18 cellular contexts compared by ENCODE assay signal in the genomic region with DNA sequence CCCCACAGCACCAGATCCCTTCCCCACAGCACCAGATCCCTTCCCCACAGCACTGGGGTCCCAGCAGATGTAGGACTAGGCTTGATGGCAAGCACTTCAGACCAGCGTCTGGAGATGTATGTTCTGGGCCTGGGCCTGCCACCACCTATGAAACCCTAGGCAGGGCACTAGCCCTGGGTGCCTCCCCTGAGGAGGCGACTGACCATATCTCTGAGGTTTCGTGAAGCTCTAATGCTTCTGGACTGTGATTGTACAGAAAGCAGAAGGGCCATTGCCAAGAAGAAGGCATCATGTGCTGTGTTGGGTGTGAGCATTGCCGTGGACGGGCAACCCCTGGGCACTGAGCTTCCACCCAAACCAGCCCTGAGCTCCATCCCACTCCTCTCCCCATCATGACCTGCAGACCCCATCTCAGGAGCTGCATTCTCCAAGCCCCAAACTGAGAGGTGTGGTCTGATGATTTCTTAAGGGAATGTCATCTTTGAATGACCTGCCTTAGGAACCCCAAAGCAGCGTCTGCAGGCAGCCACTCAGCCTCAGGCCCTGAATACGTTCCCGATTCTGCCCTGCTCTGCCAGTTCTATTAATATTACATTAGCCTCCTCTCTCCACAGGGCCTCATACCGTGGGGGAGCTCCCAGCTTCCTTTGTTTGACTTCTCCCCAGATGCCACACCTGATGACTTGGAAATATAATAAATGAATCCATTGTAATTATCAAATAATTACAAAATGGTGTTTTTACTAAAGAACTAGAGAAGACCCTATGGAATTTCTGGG.
DNase-seq lines count a peak whose midpoint lies in the region; ATAC-seq and TF ChIP-seq lines count a peak whose summit lies in the region.
"Had no signal": no experiment of that assay in that cellular context is flagged by ENCODE, and none has a peak within 500 bp of the region (broad histone marks: within the 10 kb centered on the region; RNA-seq: fewer than 3 reads in every experiment).

No MANE protein-coding gene starts in this region.

- no peak overlapping the region for H3K4me2 ChIP-seq in neuronal stem cell (ENCODE audit: insufficient read depth, low read length, poor library complexity, severe bottlenecking)

- H3K79me1 ChIP-seq in neuronal stem cell (ENCODE audit: low read depth, low read length), result no peaks in the 10 kb centered on the region

- H2BK120ac ChIP-seq in neuronal stem cell (ENCODE audit: low read depth, low read length), result no peak overlapping the region

- H3K4me1 ChIP-seq in neuronal stem cell (ENCODE audit: control insufficient read depth in 2 of 2, insufficient read depth in 1 of 2, low read depth in 1 of 2, low read length in 2 of 2) (peaks cover 0 to 4% of the 10 kb centered on the region in 2 donors), A673 (ENCODE audit: insufficient read depth, low read length, poor library complexity, severe bottlenecking) (peaks cover 12% of the 10 kb centered on the region)
- H3K4me1 ChIP-seq: BE2C had no signal

- TF ChIP-seq CTCF in A673 (conservative IDR thresholded peaks at IDR 0.05; ENCODE audit: low read depth, low read length), result no peak

- H3K36me3 ChIP-seq in neuronal stem cell (replicated peaks in 1 of 2; ENCODE audit: control insufficient read depth in 2 of 2, insufficient read depth in 2 of 2, low read length in 2 of 2), result no peaks in the 10 kb centered on the region
- H3K36me3 ChIP-seq in A673 (ENCODE audit: insufficient read depth, low read length, poor library complexity, severe bottlenecking), result no peaks in the 10 kb centered on the region
- H3K36me3 ChIP-seq: BE2C, HAP-1 had no signal

- H3K27me3 ChIP-seq in neuronal stem cell (ENCODE audit: control insufficient read depth in 3 of 3, insufficient read depth in 3 of 3, low read depth in 1 of 3, low read length in 3 of 3), result peaks cover 0 to 21% (median 0%) of the 10 kb centered on the region in 3 experiments
- H3K27me3 ChIP-seq in A673 (replicated peaks; ENCODE audit: insufficient read depth, low read depth, low read length, poor library complexity), result no peaks in the 10 kb centered on the region
- H3K27me3 ChIP-seq: BE2C had no signal

- no peak for ATAC-seq in stimulated activated naive CD8-positive, alpha-beta T cell treated with anti-CD3 and anti-CD28 coated beads, Interleukin-15, amount 100 ng/mL, for 72 hours
- no peak for ATAC-seq in central memory CD8-positive, alpha-beta T cell (replicated peaks; ENCODE audit: extremely low read depth, poor library complexity, severe bottlenecking)
- ATAC-seq in HG03571 (IDR thresholded peaks at IDR 0.05; ENCODE audit: unreplicated experiment), result no peak

- H2BK15ac ChIP-seq in neuronal stem cell (ENCODE audit: low read length), result no peak overlapping the region

- peak overlapping the region; percentile 30 for H3K9ac ChIP-seq in neuronal stem cell (ENCODE audit: low read depth, low read length, poor library complexity)

- no peak overlapping the region for H4K8ac ChIP-seq in neuronal stem cell (ENCODE audit: low read depth, low read length)

- H3K4me3 ChIP-seq in neuronal stem cell (ENCODE audit: low read length in 2 of 2), result no peak overlapping the region
- no peak overlapping the region for H3K4me3 ChIP-seq in A673 (ENCODE audit: low read depth, low read length, poor library complexity, severe bottlenecking)
- H3K4me3 ChIP-seq: HAP-1 had no signal

- no peaks in the 10 kb centered on the region for H3K27me3 Mint-ChIP-seq in stimulated activated naive CD8-positive, alpha-beta T cell treated with anti-CD3 and anti-CD28 coated beads, Interleukin-15, Interleukin-2, amounts not matched to agents 100 ng/mL and 50 ng/mL, for 24 hours
- no peaks in the 10 kb centered on the region for H3K27me3 Mint-ChIP-seq in stimulated activated naive CD8-positive, alpha-beta T cell treated with anti-CD3 and anti-CD28 coated beads, Interleukin-15, amount 100 ng/mL, for 72 hours
- no peaks in the 10 kb centered on the region for H3K27me3 Mint-ChIP-seq in central memory CD8-positive, alpha-beta T cell
- H3K27me3 Mint-ChIP-seq: CD4-positive, alpha-beta T cell had no signal

- no peak overlapping the region for H3K4ac ChIP-seq in neuronal stem cell (ENCODE audit: low read length)

- no peak overlapping the region for H4K91ac ChIP-seq in neuronal stem cell (ENCODE audit: low read depth, low read length, poor library complexity)

- peaks cover 18% of the 10 kb centered on the region for H3K4me1 Mint-ChIP-seq in stimulated activated naive CD8-positive, alpha-beta T cell treated with anti-CD3 and anti-CD28 coated beads, Interleukin-15, Interleukin-2, amounts not matched to agents 100 ng/mL and 50 ng/mL, for 24 hours (ENCODE audit: low read depth)
- peaks cover 29% of the 10 kb centered on the region for H3K4me1 Mint-ChIP-seq in stimulated activated naive CD8-positive, alpha-beta T cell treated with anti-CD3 and anti-CD28 coated beads, Interleukin-15, amount 100 ng/mL, for 72 hours
- peaks cover 36% of the 10 kb centered on the region for H3K4me1 Mint-ChIP-seq in central memory CD8-positive, alpha-beta T cell

- no peak overlapping the region for H2AFZ ChIP-seq in neuronal stem cell (ENCODE audit: low read length)

- no peak for DNase-seq in stimulated activated naive CD8-positive, alpha-beta T cell treated with anti-CD3 and anti-CD28 coated beads, Interleukin-15, amount 100 ng/mL, for 72 hours
- no peak for DNase-seq in central memory CD8-positive, alpha-beta T cell (ENCODE audit: low spot score in 2 of 2)
- no peak for DNase-seq in neuronal stem cell (ENCODE audit: low spot score)
- DNase-seq in DMS153 treated with DMSO at 0.1 percent for 48 hours (lab: John Stamatoyannopoulos, UW; ENCODE audit: unreplicated experiment), result no peak
- no peak for DNase-seq in A673 (ENCODE audit: low spot score)
- DNase-seq: BE2C; Calu3; CD4-positive, alpha-beta T cell; Karpas-422; NCI-H1105 treated with DMSO at 0.1 percent for 48 hours; NCI-H1694 treated with DMSO at 0.1 percent for 48 hours; NCI-H2107; NCI-H345; NCI-H69; SIG-M5 had no signal

- peak overlapping the region; percentile 77 for H2AK5ac ChIP-seq in neuronal stem cell (ENCODE audit: low read depth, low read length)

- H3K14ac ChIP-seq in neuronal stem cell (ENCODE audit: low read length), result peak overlapping the region; percentile 90

- no peak overlapping the region for H2BK12ac ChIP-seq in neuronal stem cell (ENCODE audit: low read length)

- BruUV-seq in A673 (replicated peaks; lab: Mats Ljungman, UMichigan), result no TSS peak

- CTCF ChIA-PET in A673 (lab: Charles Lee), result interaction anchor here (0.9 kb wide), 1 partner anchor 64 kb away, joined by 4 read pairs; no protein-coding TSS in a partner anchor

- H3K36me3 Mint-ChIP-seq in stimulated activated naive CD8-positive, alpha-beta T cell treated with anti-CD3 and anti-CD28 coated beads, Interleukin-15, Interleukin-2, amounts not matched to agents 100 ng/mL and 50 ng/mL, for 24 hours (ENCODE audit: low read depth), result no peaks in the 10 kb centered on the region
- H3K36me3 Mint-ChIP-seq in central memory CD8-positive, alpha-beta T cell (ENCODE audit: insufficient read depth), result peaks cover 3% of the 10 kb centered on the region

- no peak overlapping the region for H3K4me3 Mint-ChIP-seq in stimulated activated naive CD8-positive, alpha-beta T cell treated with anti-CD3 and anti-CD28 coated beads, Interleukin-15, Interleukin-2, amounts not matched to agents 100 ng/mL and 50 ng/mL, for 24 hours
- H3K4me3 Mint-ChIP-seq in stimulated activated naive CD8-positive, alpha-beta T cell treated with anti-CD3 and anti-CD28 coated beads, Interleukin-15, amount 100 ng/mL, for 72 hours, result no peak overlapping the region
- H3K4me3 Mint-ChIP-seq in central memory CD8-positive, alpha-beta T cell, result no peak overlapping the region
- H3K4me3 Mint-ChIP-seq: CD4-positive, alpha-beta T cell had no signal

- intact Hi-C loops in A673 (cut with micrococcal nuclease; ENCODE audit: unreplicated experiment), result loop anchor here (5.0 to 10.0 kb wide), 6 partner anchors 80 to 765 kb away; a partner anchor contains a TSS

- POLR2A ChIA-PET in A673 (lab: Charles Lee; ENCODE audit: low non-redundant PET), result no interaction called here

- H3K9me3 Mint-ChIP-seq in stimulated activated naive CD8-positive, alpha-beta T cell treated with anti-CD3 and anti-CD28 coated beads, Interleukin-15, Interleukin-2, amounts not matched to agents 100 ng/mL and 50 ng/mL, for 24 hours, result no peaks in the 10 kb centered on the region
- H3K9me3 Mint-ChIP-seq in stimulated activated naive CD8-positive, alpha-beta T cell treated with anti-CD3 and anti-CD28 coated beads, Interleukin-15, amount 100 ng/mL, for 72 hours, result no peaks in the 10 kb centered on the region
- no peaks in the 10 kb centered on the region for H3K9me3 Mint-ChIP-seq in central memory CD8-positive, alpha-beta T cell
- H3K9me3 Mint-ChIP-seq: CD4-positive, alpha-beta T cell had no signal

- peak overlapping the region; percentile 62 for H3K23ac ChIP-seq in neuronal stem cell (ENCODE audit: low read depth, low read length, poor library complexity)

- no peak overlapping the region for H3K18ac ChIP-seq in neuronal stem cell (ENCODE audit: low read length)

- peaks cover 0 to 1% of the 10 kb centered on the region in 2 donors for H3K9me3 ChIP-seq in neuronal stem cell (replicated peaks in 1 of 2; ENCODE audit: control insufficient read depth in 2 of 2, insufficient read depth in 1 of 2, low read depth in 1 of 2, low read length in 2 of 2)
- no peaks in the 10 kb centered on the region for H3K9me3 ChIP-seq in A673 (ENCODE audit: low read depth, low read length, poor library complexity, severe bottlenecking)
- H3K9me3 ChIP-seq: BE2C, HAP-1 had no signal

- H3K27ac ChIP-seq in neuronal stem cell (replicated peaks; ENCODE audit: low read length) (no peak overlapping the region), A673 (ENCODE audit: low read depth, low read length, poor library complexity, severe bottlenecking) (no peak overlapping the region)

- peak overlapping the region; percentile 21 for H3K27ac Mint-ChIP-seq in stimulated activated naive CD8-positive, alpha-beta T cell treated with anti-CD3 and anti-CD28 coated beads, Interleukin-15, Interleukin-2, amounts not matched to agents 100 ng/mL and 50 ng/mL, for 24 hours
- H3K27ac Mint-ChIP-seq in stimulated activated naive CD8-positive, alpha-beta T cell treated with anti-CD3 and anti-CD28 coated beads, Interleukin-15, amount 100 ng/mL, for 72 hours, result no peak overlapping the region
- H3K27ac Mint-ChIP-seq in central memory CD8-positive, alpha-beta T cell (ENCODE audit: low read depth), result peak overlapping the region; percentile 8

- no peak overlapping the region for H2BK5ac ChIP-seq in neuronal stem cell (ENCODE audit: low read length)

- WGBS in neuronal stem cell (ENCODE audit: extremely low coverage in 2 of 2, insufficient read length in 2 of 2, insufficient replicate concordance in 1 of 2), 2 donors, result no CpG with 5 or more reads among the region's 9 CpGs

Comparison
In these comparisons a context has a peak if more than half of its experiments do, and no peak if none do; other contexts are left out.
1. H3K27ac Mint-ChIP-seq: peak in stimulated activated naive CD8-positive, alpha-beta T cell treated with anti-CD3 and anti-CD28 coated beads, Interleukin-15, Interleukin-2, amounts not matched to agents 100 ng/mL and 50 ng/mL, for 24 hours (single experiment) and central memory CD8-positive, alpha-beta T cell (single experiment); none in stimulated activated naive CD8-positive, alpha-beta T cell treated with anti-CD3 and anti-CD28 coated beads, Interleukin-15, amount 100 ng/mL, for 72 hours (0 of 2).